ENCODE assay signal across 25 cellular contexts in genomic region chr9:109990541-109990940, GRCh38.
"Had no signal": no experiment of that assay in that cellular context is flagged by ENCODE, and none has a peak within 500 bp of the region (broad histone marks: within the 10 kb centered on the region; RNA-seq: fewer than 3 reads in every experiment).

No MANE protein-coding gene starts in this region.

- DNase-seq: activated CD4-positive, alpha-beta T cell treated with anti-CD3 and anti-CD28 coated beads, Interleukin-2, amount 50 U/mL, for 1 hour; activated CD4-positive, CD25-positive, alpha-beta regulatory T cell treated with anti-CD3 and anti-CD28 coated beads, Interleukin-2, amount 50 U/mL, for 72 hours; activated CD8-positive, alpha-beta T cell treated with anti-CD3 and anti-CD28 coated beads for 36 hours; activated naive CD4-positive, alpha-beta T cell; activated T-cell treated with anti-CD3 and anti-CD28 coated beads, Interleukin-2, amount 50 U/mL, for 72 hours; anterior cingulate cortex; central memory CD4-positive, alpha-beta T cell; endodermal cell; foreskin melanocyte; kidney glomerular epithelial cell; left lung; lower lobe of right lung; mesendoderm; posterior cingulate gyrus; right cardiac atrium; stimulated activated CD4-positive, alpha-beta T cell treated with anti-CD3 and anti-CD28 coated beads, Interleukin-15, amount 100 ng/mL, for 24 hours; stimulated activated CD4-positive, alpha-beta T cell treated with anti-CD3 and anti-CD28 coated beads, Interleukin-2, amount 100 ng/mL, for 24 hours; stimulated activated naive CD4-positive, alpha-beta T cell; T-helper 17 cell had no signal

- H3K27me3 Mint-ChIP-seq: activated CD8-positive, alpha-beta T cell treated with anti-CD3 and anti-CD28 coated beads for 36 hours; T-helper 17 cell had no signal

- H3K27me3 ChIP-seq: esophagus muscularis mucosa, left lung, suprapubic skin, tibial nerve had no signal

- H3K9me3 Mint-ChIP-seq: natural killer cell treated with Interleukin-12 subunit alpha and Interleukin-12 subunit beta and Interleukin-15 and Interleukin-18, amount 100 ng/mL, for 72 hours had no signal

- H3K36me3 Mint-ChIP-seq: natural killer cell treated with Interleukin-12 subunit alpha and Interleukin-12 subunit beta and Interleukin-15 and Interleukin-18, amount 100 ng/mL, for 72 hours had no signal

- H3K27ac ChIP-seq: esophagus muscularis mucosa, left lung, lower lobe of right lung, suprapubic skin, tibial nerve had no signal

- H3K36me3 ChIP-seq: esophagus muscularis mucosa, left lung, lower lobe of right lung, suprapubic skin, tibial nerve had no signal

- ATAC-seq: activated CD8-positive, alpha-beta T cell treated with anti-CD3 and anti-CD28 coated beads for 36 hours; activated naive CD4-positive, alpha-beta T cell treated with anti-CD3 and anti-CD28 coated beads, Interleukin-2, amount 50 U/mL, for 72 hours; activated T-cell treated with anti-CD3 and anti-CD28 coated beads, Interleukin-2, amount 50 U/mL, for 72 hours; left lung; lower lobe of right lung; natural killer cell treated with Interleukin-12 subunit alpha and Interleukin-12 subunit beta and Interleukin-15 and Interleukin-18, amount 100 ng/mL, for 72 hours; right cardiac atrium; T-helper 17 cell had no signal

- H3K27ac Mint-ChIP-seq: activated CD8-positive, alpha-beta T cell treated with anti-CD3 and anti-CD28 coated beads for 36 hours; activated naive CD4-positive, alpha-beta T cell treated with anti-CD3 and anti-CD28 coated beads, Interleukin-2, amount 50 U/mL, for 72 hours; activated T-cell treated with anti-CD3 and anti-CD28 coated beads, Interleukin-2, amount 50 U/mL, for 72 hours; dendritic cell treated with granulocyte-macrophage colony-stimulating factor and Interleukin-4, amounts not matched to agents 40 ng/mL and 50 ng/mL, for 4 days; endodermal cell; natural killer cell treated with Interleukin-12 subunit alpha and Interleukin-12 subunit beta and Interleukin-15 and Interleukin-18, amount 100 ng/mL, for 72 hours; T-helper 17 cell had no signal

- H3K4me3 ChIP-seq: esophagus muscularis mucosa, left lung, lower lobe of right lung, suprapubic skin, tibial nerve had no signal

- H3K4me1 ChIP-seq: left lung, suprapubic skin had no signal

- H3K4me1 Mint-ChIP-seq: endodermal cell had no signal

- H3K4me3 Mint-ChIP-seq: activated CD8-positive, alpha-beta T cell treated with anti-CD3 and anti-CD28 coated beads for 36 hours; activated T-cell treated with anti-CD3 and anti-CD28 coated beads, Interleukin-2, amount 50 U/mL, for 72 hours; dendritic cell treated with granulocyte-macrophage colony-stimulating factor and Interleukin-4, amounts not matched to agents 40 ng/mL and 50 ng/mL, for 4 days; endodermal cell; natural killer cell treated with Interleukin-12 subunit alpha and Interleukin-12 subunit beta and Interleukin-15 and Interleukin-18, amount 100 ng/mL, for 72 hours; T-helper 17 cell had no signal

- H3K9me3 ChIP-seq: esophagus muscularis mucosa, lower lobe of right lung, suprapubic skin, tibial nerve had no signal
